In the genomic region with DNA sequence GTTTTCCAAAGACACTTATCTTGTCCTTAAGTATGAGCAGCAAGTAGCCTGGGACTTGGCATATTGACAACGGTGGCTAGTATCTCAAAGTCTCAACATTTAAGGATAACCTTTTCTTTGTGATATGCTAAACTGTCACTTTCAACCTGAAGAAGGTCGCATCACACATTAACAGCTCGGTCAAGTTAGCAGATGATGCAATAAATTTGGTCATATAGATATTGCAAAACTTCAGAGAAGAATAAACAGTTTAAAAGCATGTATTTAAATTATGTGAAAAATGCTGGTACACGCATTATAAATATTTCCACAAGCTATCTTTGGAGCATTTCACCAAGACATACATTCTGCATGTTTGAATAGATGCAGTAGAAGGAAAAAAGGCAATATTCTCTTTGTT, we compare ENCODE assay signal across 28 cellular contexts. TPM values are rescaled to one million over a fixed set of nuclear protein-coding genes. Genes with fewer than 3 reads are reported as not detected.
"Had no signal": no experiment of that assay in that cellular context is flagged by ENCODE, and none has a peak within 500 bp of the region (broad histone marks: within the 10 kb centered on the region; RNA-seq: fewer than 3 reads in every experiment).

No MANE protein-coding gene starts in this region.

- H3K9me3 ChIP-seq: adrenal gland, ascending aorta, esophagus squamous epithelium, left ventricle myocardium inferior, suprapubic skin, tibial nerve had no signal

- H3K36me3 Mint-ChIP-seq: activated naive CD4-positive, alpha-beta T cell treated with anti-CD3 and anti-CD28 coated beads, Interleukin-2, amount 50 U/mL, for 72 hours; immature natural killer cell; natural killer cell had no signal

- H3K27me3 Mint-ChIP-seq: progenitor cell of endocrine pancreas had no signal

- H3K4me1 ChIP-seq: adrenal gland, ascending aorta, esophagus squamous epithelium, left ventricle myocardium inferior, suprapubic skin, tibial nerve had no signal

- H3K4me3 Mint-ChIP-seq: activated B cell treated with CpG ODN at 0.5 μM for 24 hours; activated CD4-positive, alpha-beta T cell treated with anti-CD3 and anti-CD28 coated beads for 36 hours; activated T-cell treated with anti-CD3 and anti-CD28 coated beads, Interleukin-2, amount 50 U/mL, for 24 hours; activated T-helper 17 cell treated with anti-CD3 and anti-CD28 coated beads, Interleukin-2, amount 50 U/mL, for 72 hours; endodermal cell; immature natural killer cell; natural killer cell had no signal

- H3K36me3 ChIP-seq: adrenal gland, ascending aorta, esophagus squamous epithelium, left ventricle myocardium inferior, suprapubic skin, tibial nerve had no signal

- DNase-seq: activated B cell treated with CpG ODN at 0.5 μM for 24 hours; activated CD4-positive, alpha-beta T cell treated with anti-CD3 and anti-CD28 coated beads for 36 hours; activated CD4-positive, alpha-beta T cell treated with anti-CD3 and anti-CD28 coated beads, Interleukin-2, amount 50 U/mL, for 4 hours; activated CD8-positive, alpha-beta memory T cell treated with anti-CD3 and anti-CD28 coated beads for 24 hours; activated CD8-positive, alpha-beta memory T cell treated with anti-CD3 and anti-CD28 coated beads, Interleukin-2, amount 50 U/mL, for 4 hours; activated T-cell treated with anti-CD3 and anti-CD28 coated beads, Interleukin-2, amount 50 U/mL, for 24 hours; adrenal gland; endodermal cell; esophagus squamous epithelium; glutamatergic neuron; immature natural killer cell; left ventricle myocardium inferior; mammary epithelial cell; midbrain; natural killer cell; stimulated activated CD4-positive, alpha-beta T cell treated with anti-CD3 and anti-CD28 coated beads, Interleukin-4, amount 100 ng/mL, for 4 hours; stimulated activated naive CD8-positive, alpha-beta T cell treated with anti-CD3 and anti-CD28 coated beads, Interleukin-15, Interleukin-2, amounts not matched to agents 100 U/mL and 50 U/mL, for 24 hours; T-helper 9 cell had no signal

- H2AFZ ChIP-seq: hepatocyte had no signal

- H3K4me1 Mint-ChIP-seq: activated B cell treated with CpG ODN at 0.5 μM for 24 hours; activated CD4-positive, alpha-beta T cell treated with anti-CD3 and anti-CD28 coated beads for 36 hours; activated T-helper 17 cell treated with anti-CD3 and anti-CD28 coated beads, Interleukin-2, amount 50 U/mL, for 72 hours; endodermal cell; immature natural killer cell; natural killer cell had no signal

- H3K4me3 ChIP-seq: adrenal gland, ascending aorta, coronary artery, esophagus squamous epithelium, hepatocyte, left ventricle myocardium inferior, suprapubic skin, tibial nerve had no signal

- H3K27ac Mint-ChIP-seq: activated B cell treated with CpG ODN at 0.5 μM for 24 hours; activated CD4-positive, alpha-beta T cell treated with anti-CD3 and anti-CD28 coated beads for 36 hours; activated naive CD4-positive, alpha-beta T cell treated with anti-CD3 and anti-CD28 coated beads, Interleukin-2, amount 50 U/mL, for 72 hours; activated T-cell treated with anti-CD3 and anti-CD28 coated beads, Interleukin-2, amount 50 U/mL, for 24 hours; activated T-helper 17 cell treated with anti-CD3 and anti-CD28 coated beads, Interleukin-2, amount 50 U/mL, for 72 hours; endodermal cell; immature natural killer cell; natural killer cell; progenitor cell of endocrine pancreas had no signal

- FAIRE-seq: frontal cortex had no signal

- H3K27ac ChIP-seq: adrenal gland, ascending aorta, coronary artery, esophagus squamous epithelium, hepatocyte, left ventricle myocardium inferior, suprapubic skin, tibial nerve had no signal

- H3K79me2 ChIP-seq: hepatocyte had no signal

- H3K27me3 ChIP-seq: ascending aorta, esophagus squamous epithelium, hepatocyte, suprapubic skin had no signal

- H3K4me2 ChIP-seq: hepatocyte had no signal

- ATAC-seq: activated CD4-positive, alpha-beta T cell treated with anti-CD3 and anti-CD28 coated beads for 36 hours; activated naive CD4-positive, alpha-beta T cell treated with anti-CD3 and anti-CD28 coated beads, Interleukin-2, amount 50 U/mL, for 72 hours; activated T-helper 17 cell treated with anti-CD3 and anti-CD28 coated beads, Interleukin-2, amount 50 U/mL, for 72 hours; natural killer cell; stimulated activated naive CD8-positive, alpha-beta T cell treated with anti-CD3 and anti-CD28 coated beads, Interleukin-15, Interleukin-2, amounts not matched to agents 100 U/mL and 50 U/mL, for 24 hours had no signal

- H3K9me3 Mint-ChIP-seq: activated B cell treated with CpG ODN at 0.5 μM for 24 hours; activated naive CD4-positive, alpha-beta T cell treated with anti-CD3 and anti-CD28 coated beads, Interleukin-2, amount 50 U/mL, for 72 hours; activated T-cell treated with anti-CD3 and anti-CD28 coated beads, Interleukin-2, amount 50 U/mL, for 24 hours; activated T-helper 17 cell treated with anti-CD3 and anti-CD28 coated beads, Interleukin-2, amount 50 U/mL, for 72 hours; immature natural killer cell; natural killer cell had no signal

RNA-seq across cellular contexts. Expression of a gene that starts 24.4 kb away (rescaled TPM):
- total RNA-seq: activated CD4-positive, alpha-beta T cell treated with anti-CD3 and anti-CD28 coated beads for 36 hours; activated naive CD4-positive, alpha-beta T cell treated with anti-CD3 and anti-CD28 coated beads, Interleukin-2, amount 50 U/mL, for 72 hours; activated T-helper 17 cell treated with anti-CD3 and anti-CD28 coated beads, Interleukin-2, amount 50 U/mL, for 72 hours; mammary epithelial cell; T-helper 1 cell treated with Interleukin-12 subunit alpha and Interleukin-12 subunit beta and Interleukin-4 antibody, amounts not matched to agents 30 ng/mL and 1 ng/mL, for 36 hours had no signal
- polyA plus RNA-seq: mammary epithelial cell had no signal
